ENCODE assay signal across 17 cellular contexts in the genomic region with DNA sequence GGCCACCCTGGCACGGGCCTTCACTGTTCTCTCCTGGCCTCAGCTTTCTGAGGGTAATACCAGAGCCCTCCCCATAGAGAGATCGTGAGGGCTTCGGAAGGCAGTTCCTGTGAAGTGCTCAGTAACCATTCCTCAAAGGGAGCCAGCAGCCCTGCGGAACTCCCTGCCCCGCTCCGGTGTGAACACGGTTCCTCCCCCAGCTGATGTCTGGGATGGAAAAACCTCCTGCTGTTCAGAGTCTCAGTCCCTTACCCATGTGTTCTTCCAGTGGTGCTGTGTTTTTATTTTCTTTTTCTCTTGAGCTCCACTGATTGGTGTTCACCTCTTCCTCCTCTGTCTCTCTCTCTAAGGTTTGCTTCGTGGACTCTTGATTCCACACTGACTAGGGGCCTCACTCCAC.
DNase-seq lines count a peak whose midpoint lies in the region; ATAC-seq and TF ChIP-seq lines count a peak whose summit lies in the region.
"Had no signal": no experiment of that assay in that cellular context is flagged by ENCODE, and none has a peak within 500 bp of the region (broad histone marks: within the 10 kb centered on the region; RNA-seq: fewer than 3 reads in every experiment).

No MANE protein-coding gene starts in this region.

- H3K4me1 Mint-ChIP-seq in nephron progenitor cell = peaks cover 63% of the 10 kb centered on the region
- H3K4me1 Mint-ChIP-seq: CD4-positive, CD25-positive, alpha-beta regulatory T cell had no signal

- H3K27ac ChIP-seq in esophagus muscularis mucosa (replicated peaks in 1 of 4) = peak overlapping the region; percentile 44 to 73 (median 56)
- H3K27ac ChIP-seq in prostate gland = peak overlapping the region; percentile 59 to 64

- DNase-seq in esophagus muscularis mucosa (ENCODE audit: extremely low spot score) = no peak
- no peak for DNase-seq in nephron progenitor cell
- no peak for DNase-seq in prostate gland (ENCODE audit: low spot score)
- no peak for DNase-seq in amniotic stem cell (lab: John Stamatoyannopoulos, UW)
- no peak for DNase-seq in activated CD8-positive, alpha-beta memory T cell treated with anti-CD3 and anti-CD28 coated beads, Interleukin-2, amount 50 U/mL, for 48 hours
- DNase-seq in germinal center (ENCODE audit: low spot score) = no peak
- DNase-seq: ACHN; BE2C; C1 segment of cervical spinal cord; Caco-2; CD4-positive, CD25-positive, alpha-beta regulatory T cell; GOT3; H7; HFFc6 had no signal

- H3K36me3 Mint-ChIP-seq in nephron progenitor cell (ENCODE audit: low read depth) = peaks cover 18% of the 10 kb centered on the region
- H3K36me3 Mint-ChIP-seq: CD4-positive, CD25-positive, alpha-beta regulatory T cell had no signal

- H3K27me3 Mint-ChIP-seq in nephron progenitor cell (ENCODE audit: low read depth, poor library complexity) = peaks cover 2% of the 10 kb centered on the region

- H3K36me3 ChIP-seq in esophagus muscularis mucosa = peaks cover 0 to 8% (median 0%) of the 10 kb centered on the region in 4 donors
- no peaks in the 10 kb centered on the region for H3K36me3 ChIP-seq in prostate gland
- H3K36me3 ChIP-seq: BE2C had no signal

- H3K27me3 ChIP-seq in esophagus muscularis mucosa = no peaks in the 10 kb centered on the region
- no peaks in the 10 kb centered on the region for H3K27me3 ChIP-seq in prostate gland (replicated peaks; ENCODE audit: insufficient read depth)
- H3K27me3 ChIP-seq: BE2C had no signal

- TF ChIP-seq CTCF in esophagus muscularis mucosa (IDR thresholded peaks at IDR 0.05) (no peak), nephron progenitor cell (IDR thresholded peaks at IDR 0.05) (no peak), prostate gland (IDR thresholded peaks at IDR 0.05) (no peak)

- peak overlapping the region; percentile 99 for H3K27ac Mint-ChIP-seq in nephron progenitor cell

- TF ChIP-seq EP300 in esophagus muscularis mucosa (IDR thresholded peaks at IDR 0.05) = no peak

- no peaks in the 10 kb centered on the region for H3K9me3 Mint-ChIP-seq in nephron progenitor cell
- H3K9me3 Mint-ChIP-seq: CD4-positive, CD25-positive, alpha-beta regulatory T cell; HFFc6 had no signal

- H3K4me1 ChIP-seq in esophagus muscularis mucosa (peaks cover 12 to 64% (median 43%) of the 10 kb centered on the region in 4 donors), prostate gland (replicated peaks) (no peaks in the 10 kb centered on the region)
- H3K4me1 ChIP-seq: Caco-2 had no signal

- ATAC-seq in HG03457 (IDR thresholded peaks at IDR 0.05; ENCODE audit: unreplicated experiment) = no peak
- ATAC-seq: HCT116, HepG2 had no signal

- intact Hi-C loops in esophagus muscularis mucosa (cut with DNase I) (no loop called here), prostate gland (cut with DNase I) (no loop called here)

- 79% methylated on average over 8 of the region's 8 CpGs for WGBS in esophagus muscularis mucosa
- WGBS in prostate gland = 79% methylated on average over 8 of the region's 8 CpGs

- TF ChIP-seq POLR2A in esophagus muscularis mucosa (IDR thresholded peaks at IDR 0.05; ENCODE audit: low read depth) (no peak), prostate gland (IDR thresholded peaks at IDR 0.05) (no peak)

- no peaks in the 10 kb centered on the region for H3K9me3 ChIP-seq in esophagus muscularis mucosa
- no peaks in the 10 kb centered on the region for H3K9me3 ChIP-seq in prostate gland
- H3K9me3 ChIP-seq: BE2C, Caco-2 had no signal

- peak overlapping the region; percentile 8 for H3K4me3 Mint-ChIP-seq in nephron progenitor cell
- H3K4me3 Mint-ChIP-seq: CD4-positive, CD25-positive, alpha-beta regulatory T cell; HFFc6 had no signal

- H3K4me3 ChIP-seq in esophagus muscularis mucosa (no peak overlapping the region), prostate gland (no peak overlapping the region)
